ENCODE assay signal across 27 cellular contexts in genomic region chr16:85511938-85512551, GRCh38.
DNase-seq lines count a peak whose midpoint lies in the region; ATAC-seq, FAIRE-seq and TF ChIP-seq lines count a peak whose summit lies in the region.
"Had no signal": no experiment of that assay in that cellular context is flagged by ENCODE, and none has a peak within 500 bp of the region (broad histone marks: within the 10 kb centered on the region; RNA-seq: fewer than 3 reads in every experiment).

No MANE protein-coding gene starts in this region.

- no peak overlapping the region for H2BK20ac ChIP-seq in H1 (ENCODE audit: low read length)

- POLR2A ChIA-PET in H1 (lab: Charles Lee; ENCODE audit: partially characterized antibody): interaction anchor here (0.6 to 1.4 kb wide), 4 partner anchors 18 to 116 kb away, joined by 3 read pairs; no protein-coding TSS in a partner anchor

- H3K79me2 ChIP-seq in H1 (ENCODE audit: control insufficient read depth in 1 of 2, insufficient read depth in 2 of 2, low read length in 2 of 2) (no peaks in the 10 kb centered on the region), neural progenitor cell (ENCODE audit: low read depth) (no peaks in the 10 kb centered on the region)

- no peak overlapping the region; the same call in 1 of the 2 replicates for H4K8ac ChIP-seq in H1 (ENCODE audit: extremely low read depth, insufficient read depth, low read length)

- no peak overlapping the region for H2BK12ac ChIP-seq in H1 (ENCODE audit: low read depth, low read length)

- no peak overlapping the region; the same call in 1 of the 2 replicates for H2AK5ac ChIP-seq in H1 (ENCODE audit: low read depth, low read length)

- peaks cover 13% of the 10 kb centered on the region for H3K27me3 Mint-ChIP-seq in neural progenitor cell (ENCODE audit: insufficient read depth, low read depth)

- no peak overlapping the region for H4K5ac ChIP-seq in H1 (ENCODE audit: insufficient read length, low read depth, low read length)

- CTCF ChIA-PET in H1 (lab: Charles Lee; ENCODE audit: partially characterized antibody): interaction anchor here (0.9 to 6.6 kb wide), 20 partner anchors 9 to 426 kb away, joined by 3 to 56 read pairs (median 5); no protein-coding TSS in a partner anchor

- no peak overlapping the region for H2BK120ac ChIP-seq in H1 (replicated peaks; ENCODE audit: low read depth, low read length)

- no peaks in the 10 kb centered on the region for H3K9me3 ChIP-seq in H1 (ENCODE audit: insufficient read depth in 2 of 2, low read depth in 1 of 2, low read length in 1 of 2)
- H3K9me3 ChIP-seq in neural progenitor cell (ENCODE audit: low read depth): no peaks in the 10 kb centered on the region
- H3K9me3 ChIP-seq: BE2C had no signal

- H2BK5ac ChIP-seq in H1 (ENCODE audit: low read depth, low read length): no peak overlapping the region

- H3K14ac ChIP-seq in H1 (ENCODE audit: insufficient read length): no peak overlapping the region

- no peak for ATAC-seq in HG02981 (IDR thresholded peaks at IDR 0.05; ENCODE audit: unreplicated experiment)
- ATAC-seq: HCT116 had no signal

- H3K27ac ChIP-seq in H1 (ENCODE audit: low read depth, low read length) (no peak overlapping the region), neural progenitor cell (no peak overlapping the region)
- H3K27ac ChIP-seq: KMS-11, SK-N-MC had no signal

- DNase-seq in NCI-H524 (lab: John Stamatoyannopoulos, UW) (peak; percentile 43 to 71), NCI-H524 treated with DMSO at 0.1 percent for 48 hours (lab: John Stamatoyannopoulos, UW) (no peak), H1 (ENCODE audit: low read depth in 1 of 2, low spot score in 2 of 2) (no peak), neural progenitor cell (ENCODE audit: low spot score) (no peak), HUDEP-2 (lab: John Stamatoyannopoulos, UW; ENCODE audit: unreplicated experiment in 76 of 76) (no peak), HT-29 (ENCODE audit: low spot score) (no peak), OCI-M2 (lab: John Stamatoyannopoulos, UW; ENCODE audit: unreplicated experiment) (no peak)
- DNase-seq: 8988T; ACHN; BE2C; CD4-positive, CD25-positive, alpha-beta regulatory T cell; NCI-H1092; NCI-H1417 treated with DMSO at 0.1 percent for 48 hours; NCI-H1694 treated with DMSO at 0.1 percent for 48 hours; NCI-H2081; NCI-H2227 treated with DMSO at 0.1 percent for 48 hours; NCI-H774; RPMI8226; SHP77 treated with DMSO at 0.1 percent for 48 hours had no signal

- no peak for TF ChIP-seq EP300 in H1 (IDR thresholded peaks at IDR 0.05; ENCODE audit: borderline replicate concordance in 1 of 2, low read depth in 2 of 2, low read length in 2 of 2)

- no peaks in the 10 kb centered on the region for H3K36me3 Mint-ChIP-seq in neural progenitor cell
- H3K36me3 Mint-ChIP-seq: CD4-positive, CD25-positive, alpha-beta regulatory T cell; IgD-negative memory B cell had no signal

- H4K20me1 ChIP-seq in H1 (replicated peaks in 1 of 2; ENCODE audit: control insufficient read depth in 1 of 2, insufficient read depth in 2 of 2, low read length in 2 of 2) (no peaks in the 10 kb centered on the region), neural progenitor cell (ENCODE audit: low read depth) (no peaks in the 10 kb centered on the region)

- H3K4me3 Mint-ChIP-seq in neural progenitor cell: peak overlapping the region; percentile 14
- H3K4me3 Mint-ChIP-seq: CD4-positive, CD25-positive, alpha-beta regulatory T cell; IgD-negative memory B cell had no signal

- no peak overlapping the region for H4K91ac ChIP-seq in H1 (replicated peaks; ENCODE audit: insufficient read length, low read length)

- no peak for TF ChIP-seq RAD21 in H1 (IDR thresholded peaks at IDR 0.05 in 1 of 2, conservative IDR thresholded peaks at IDR 0.05 in 1 of 2; ENCODE audit: low read depth in 2 of 2, low read length in 2 of 2)

- H3K4me2 ChIP-seq in H1 (ENCODE audit: insufficient read depth in 1 of 2, low read depth in 2 of 2, low read length in 2 of 2) (no peak overlapping the region), neural progenitor cell (no peak overlapping the region)
- H3K4me2 ChIP-seq: KMS-11 had no signal

- no peaks in the 10 kb centered on the region; the same call in none of the 2 replicates for H3K79me1 ChIP-seq in H1 (ENCODE audit: low read depth, low read length)

- no peak for TF ChIP-seq CTCF in H1 (IDR thresholded peaks at IDR 0.05; ENCODE audit: control extremely low read depth in 1 of 3, insufficient read depth in 1 of 3, low read depth in 1 of 3, low read length in 3 of 3)
- TF ChIP-seq CTCF in neural progenitor cell (IDR thresholded peaks at IDR 0.05): no peak

- H3K4me3 ChIP-seq in H1 (ENCODE audit: extremely low read depth in 1 of 4, insufficient read depth in 2 of 4, low read depth in 3 of 4, low read length in 4 of 4) (no peak overlapping the region), neural progenitor cell (no peak overlapping the region)
- H3K4me3 ChIP-seq: SK-N-MC had no signal

- H3K23ac ChIP-seq in H1 (ENCODE audit: insufficient read length): no peak overlapping the region

- no peak for FAIRE-seq in H1 (lab: Jason Lieb, UNC)
- FAIRE-seq: D721Med, GM19239, HTR-8/SVneo had no signal

- peaks cover 72% of the 10 kb centered on the region for H3K4me1 Mint-ChIP-seq in neural progenitor cell
- H3K4me1 Mint-ChIP-seq: CD4-positive, CD25-positive, alpha-beta regulatory T cell had no signal

- H3K27me3 ChIP-seq in H1 (replicated peaks in 1 of 4; ENCODE audit: control insufficient read depth in 3 of 4, extremely low read depth in 1 of 4, insufficient read depth in 3 of 4, low read length in 3 of 4): no peaks in the 10 kb centered on the region; a peak in 1 of 7 replicates
- H3K27me3 ChIP-seq in neural progenitor cell: no peaks in the 10 kb centered on the region
- H3K27me3 ChIP-seq: BE2C had no signal

- peaks cover 3% of the 10 kb centered on the region for H3F3A ChIP-seq in neural progenitor cell (ENCODE audit: low read depth)

- H3K9ac ChIP-seq in H1 (replicated peaks in 1 of 4; ENCODE audit: extremely low read depth in 1 of 4, low read depth in 3 of 4, low read length in 3 of 4) (no peak overlapping the region), neural progenitor cell (no peak overlapping the region)
- H3K9ac ChIP-seq: KMS-11 had no signal

- peaks cover 2% of the 10 kb centered on the region; the same call in 1 of the 2 replicates for H3K23me2 ChIP-seq in H1 (ENCODE audit: low read depth, low read length)

- H3K9me3 Mint-ChIP-seq in neural progenitor cell: no peaks in the 10 kb centered on the region
- H3K9me3 Mint-ChIP-seq: IgD-negative memory B cell had no signal

- WGBS in H1 (ENCODE audit: extremely low coverage in 1 of 2, insufficient coverage in 1 of 2, insufficient read length in 1 of 2, insufficient replicate concordance in 2 of 2, low coverage in 1 of 2, low lambda C conversion rate in 2 of 2, missing lambda C conversion rate in 1 of 2), 2 experiments: 87% methylated on average over 17 of the region's 17 CpGs; no CpG with 5 or more reads in 1 of the 2 experiments

- H2AFZ ChIP-seq in H1 (ENCODE audit: low read length) (no peak overlapping the region), neural progenitor cell (replicated peaks) (no peak overlapping the region)

- TF ChIP-seq POLR2A in H1 (IDR thresholded peaks at IDR 0.05; ENCODE audit: control extremely low read depth in 1 of 2, low read depth in 2 of 2, low read length in 2 of 2): no peak

- H3K36me3 ChIP-seq in H1 (ENCODE audit: control insufficient read depth in 2 of 4, insufficient read depth in 4 of 4, low read length in 3 of 4) (no peaks in the 10 kb centered on the region), neural progenitor cell (no peaks in the 10 kb centered on the region)
- H3K36me3 ChIP-seq: BE2C had no signal

- no peak overlapping the region for H3K56ac ChIP-seq in H1 (replicated peaks; ENCODE audit: insufficient read length, low read depth, low read length)

- H3K4me1 ChIP-seq in H1 (replicated peaks in 1 of 4; ENCODE audit: control insufficient read depth in 3 of 4, insufficient read depth in 4 of 4, low read length in 3 of 4) (peaks cover 5 to 32% (median 18%) of the 10 kb centered on the region in 4 experiments), neural progenitor cell (peaks cover 50% of the 10 kb centered on the region)

- H3K27ac Mint-ChIP-seq in neural progenitor cell: peak overlapping the region; percentile 63
- H3K27ac Mint-ChIP-seq: CD4-positive, CD25-positive, alpha-beta regulatory T cell had no signal

- no peak overlapping the region for H3K4ac ChIP-seq in H1 (replicated peaks; ENCODE audit: insufficient read length, low read depth, low read length)

- H2BK15ac ChIP-seq in H1 (ENCODE audit: low read length): 0 out of 2 replicates have a peak overlapping the region, but pooled peaks have one; percentile 29

- peak overlapping the region; percentile 40; the same call in 1 of the 2 replicates for H3K18ac ChIP-seq in H1 (ENCODE audit: extremely low read depth, low read length)

TF ChIP-seq in H1, 55 proteins besides CTCF, POLR2A, EP300 and RAD21:
- TF ChIP-seq CHD1 (IDR thresholded peaks at IDR 0.05; ENCODE audit: low read depth, low read length) (no peak), TCF12 (IDR thresholded peaks at IDR 0.05; ENCODE audit: low read depth, low read length) (no peak)

Comparison
In these comparisons a context has a peak if more than half of its experiments do, and no peak if none do; other contexts are left out.
1. DNase-seq: peak in NCI-H524 (2 of 2); none in NCI-H524 treated with DMSO at 0.1 percent for 48 hours (single experiment), H1 (0 of 2), neural progenitor cell (single experiment), HUDEP-2 (0 of 76), HT-29 (single experiment) and OCI-M2 (single experiment).